Comparison of ENCODE assay signal across 9 cellular contexts in the genomic region with DNA sequence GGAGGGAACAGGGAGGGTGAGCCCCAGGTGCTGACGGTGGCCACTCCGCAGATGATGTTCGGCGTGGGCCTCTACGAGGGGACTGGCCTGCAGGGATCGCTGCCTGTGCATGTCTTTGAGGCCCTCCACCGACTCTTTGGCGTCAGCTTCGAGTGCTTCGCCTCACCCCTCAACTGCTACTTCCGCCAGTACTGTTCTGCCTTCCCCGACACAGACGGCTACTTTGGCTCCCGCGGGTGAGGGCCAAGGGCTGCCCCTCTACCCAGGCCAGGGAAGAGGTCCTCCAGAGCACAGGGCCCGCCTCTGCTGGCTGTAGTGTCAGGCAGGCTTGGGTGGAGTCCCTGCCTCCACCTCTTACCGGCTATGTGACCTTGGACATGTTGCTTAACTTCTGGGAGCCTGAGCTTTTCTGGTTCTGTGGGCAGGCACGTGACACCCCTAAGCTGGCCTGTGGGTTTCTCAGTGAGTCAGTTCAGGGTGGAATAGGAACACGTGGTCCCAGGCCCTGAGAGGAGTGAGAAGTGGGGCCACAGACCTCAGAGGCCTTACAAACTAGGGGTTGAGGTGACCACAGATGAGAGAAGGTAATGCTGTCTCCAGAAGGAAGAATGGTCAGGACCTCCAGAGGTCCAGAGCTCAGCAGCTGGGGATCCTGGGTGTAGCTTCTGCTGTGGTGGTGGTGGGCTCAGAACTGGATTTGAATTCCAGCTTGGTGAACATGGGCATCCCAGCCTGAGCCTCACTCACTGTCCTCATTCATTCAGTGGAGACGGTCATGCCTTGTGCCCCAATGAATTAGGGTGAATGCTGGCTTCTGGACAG. TPM values are rescaled to one million over a fixed set of nuclear protein-coding genes. Genes with fewer than 3 reads are reported as not detected.
A peak's percentile ranks its signal among the peaks of the same experiment; 100 is the strongest.
DNase-seq lines count a peak whose midpoint lies in the region; ATAC-seq, FAIRE-seq and TF ChIP-seq lines count a peak whose summit lies in the region.
"Had no signal": no experiment of that assay in that cellular context is flagged by ENCODE, and none has a peak within 500 bp of the region (broad histone marks: within the 10 kb centered on the region; RNA-seq: fewer than 3 reads in every experiment).

No MANE protein-coding gene starts in this region.

- H3K4me1 ChIP-seq in kidney (ENCODE audit: control insufficient read depth in 1 of 2, insufficient read depth in 1 of 2, low read depth in 1 of 2, low read length in 2 of 2) = no peaks in the 10 kb centered on the region

- peaks cover 9% of the 10 kb centered on the region for H3K4me1 Mint-ChIP-seq in activated CD4-positive, alpha-beta T cell treated with anti-CD3 and anti-CD28 coated beads, Interleukin-2, amount 10 ng/mL, durations not matched to agents 7 days and 5 days
- peaks cover 14% of the 10 kb centered on the region for H3K4me1 Mint-ChIP-seq in activated T-helper 17 cell treated with anti-CD3 and anti-CD28 coated beads, Interleukin-2, amount 50 U/mL, for 72 hours

- ATAC-seq in activated T-helper 17 cell treated with anti-CD3 and anti-CD28 coated beads, Interleukin-2, amount 50 U/mL, for 72 hours (replicated peaks) = peak; percentile 79
- no peak for ATAC-seq in HG02973 (IDR thresholded peaks at IDR 0.05; ENCODE audit: unreplicated experiment)

- H3K27ac Mint-ChIP-seq in activated CD4-positive, alpha-beta T cell treated with anti-CD3 and anti-CD28 coated beads, Interleukin-2, amount 10 ng/mL, durations not matched to agents 7 days and 5 days = peak overlapping the region; percentile 73
- peak overlapping the region; percentile 85 for H3K27ac Mint-ChIP-seq in activated T-helper 17 cell treated with anti-CD3 and anti-CD28 coated beads, Interleukin-2, amount 50 U/mL, for 72 hours

- intact Hi-C loops in kidney (cut with DNase I) = loop anchor here (10.0 kb wide), 1 partner anchor 142 kb away; no protein-coding TSS in a partner anchor

- FAIRE-seq in kidney (lab: Jason Lieb, UNC) (no peak), frontal cortex (lab: Jason Lieb, UNC) (no peak)
- FAIRE-seq: urothelium cell line had no signal

- H3K36me3 ChIP-seq in kidney (ENCODE audit: control insufficient read depth in 1 of 2, insufficient read depth in 2 of 2, low read length in 2 of 2) = peaks cover 48 to 70% of the 10 kb centered on the region in 2 donors

- H3K27ac ChIP-seq in kidney (ENCODE audit: low read depth in 2 of 2, low read length in 2 of 2) (peak overlapping the region; percentile 13 to 49), substantia nigra (ENCODE audit: low read depth, low read length, poor library complexity, severe bottlenecking) (peak overlapping the region; percentile 17)

- H3K9ac ChIP-seq in kidney (ENCODE audit: low read length in 2 of 2) = no peak overlapping the region

- POLR2A ChIA-PET in activated CD4-positive, alpha-beta T cell treated with anti-CD3 and anti-CD28 coated beads, Interleukin-2, amount 10 ng/mL, durations not matched to agents 7 days and 5 days (lab: Charles Lee) = interaction anchor here (0.9 kb wide), 1 partner anchor 12 kb away, joined by 5 read pairs; the partner anchor contains the start of gene PCIF1

- no peak overlapping the region for H3K4me3 Mint-ChIP-seq in activated CD4-positive, alpha-beta T cell treated with anti-CD3 and anti-CD28 coated beads, Interleukin-2, amount 10 ng/mL, durations not matched to agents 7 days and 5 days
- H3K4me3 Mint-ChIP-seq in activated T-helper 17 cell treated with anti-CD3 and anti-CD28 coated beads, Interleukin-2, amount 50 U/mL, for 72 hours = peak overlapping the region; percentile 60

- DNase-seq in activated CD4-positive, alpha-beta T cell treated with anti-CD3 and anti-CD28 coated beads, Interleukin-2, amount 10 ng/mL, durations not matched to agents 7 days and 5 days = peak; percentile 27
- DNase-seq in activated CD4-positive, alpha-beta T cell treated with anti-CD3 and anti-CD28 coated beads for 4 hours = no peak
- DNase-seq in kidney (peak; percentile 73), substantia nigra (lab: John Stamatoyannopoulos, UW) (peak in 7 of 49 donors; percentile 14 to 35 (median 22)), NCI-H1417 (lab: John Stamatoyannopoulos, UW) (no peak), frontal cortex (ENCODE audit: low spot score in 2 of 2) (no peak)

- no peaks in the 10 kb centered on the region for H3K9me3 ChIP-seq in kidney (ENCODE audit: control insufficient read depth in 1 of 2, low read length in 2 of 2)

- peaks cover 33% of the 10 kb centered on the region for H3K36me3 Mint-ChIP-seq in activated CD4-positive, alpha-beta T cell treated with anti-CD3 and anti-CD28 coated beads, Interleukin-2, amount 10 ng/mL, durations not matched to agents 7 days and 5 days (ENCODE audit: low read depth)
- H3K36me3 Mint-ChIP-seq in activated T-helper 17 cell treated with anti-CD3 and anti-CD28 coated beads, Interleukin-2, amount 50 U/mL, for 72 hours (ENCODE audit: low read depth) = peaks cover 86% of the 10 kb centered on the region

- CTCF ChIA-PET in activated CD4-positive, alpha-beta T cell treated with anti-CD3 and anti-CD28 coated beads, Interleukin-2, amount 10 ng/mL, durations not matched to agents 7 days and 5 days (lab: Charles Lee) = interaction anchor here (0.9 to 5.0 kb wide), 7 partner anchors 13 to 147 kb away, joined by 3 to 27 read pairs (median 4); no protein-coding TSS in a partner anchor

- TF ChIP-seq CTCF in kidney (IDR thresholded peaks at IDR 0.05; ENCODE audit: borderline replicate concordance, extremely low read depth, insufficient read depth) = no peak

- no peaks in the 10 kb centered on the region for H3K27me3 Mint-ChIP-seq in activated CD4-positive, alpha-beta T cell treated with anti-CD3 and anti-CD28 coated beads, Interleukin-2, amount 10 ng/mL, durations not matched to agents 7 days and 5 days
- H3K27me3 Mint-ChIP-seq in activated T-helper 17 cell treated with anti-CD3 and anti-CD28 coated beads, Interleukin-2, amount 50 U/mL, for 72 hours = no peaks in the 10 kb centered on the region

- H3K9me3 Mint-ChIP-seq in activated CD4-positive, alpha-beta T cell treated with anti-CD3 and anti-CD28 coated beads, Interleukin-2, amount 10 ng/mL, durations not matched to agents 7 days and 5 days = no peaks in the 10 kb centered on the region
- H3K9me3 Mint-ChIP-seq in activated T-helper 17 cell treated with anti-CD3 and anti-CD28 coated beads, Interleukin-2, amount 50 U/mL, for 72 hours = no peaks in the 10 kb centered on the region

- no peak overlapping the region for H3K4me3 ChIP-seq in kidney (ENCODE audit: low read length in 2 of 2)

RNA-seq across cellular contexts. Expression of gene PCIF1, which starts 11.9 kb away (rescaled TPM):
- 10 to 100 TPM; 44.0 to 44.6 TPM for total RNA-seq in activated CD4-positive, alpha-beta T cell treated with anti-CD3 and anti-CD28 coated beads, Interleukin-2, amount 10 ng/mL, durations not matched to agents 7 days and 5 days
- 10 to 100 TPM; 33.1 to 34.3 TPM for total RNA-seq in activated T-helper 17 cell treated with anti-CD3 and anti-CD28 coated beads, Interleukin-2, amount 50 U/mL, for 72 hours
- total RNA-seq in kidney (43.1 TPM), frontal cortex (9.0 TPM)
- polyA plus RNA-seq in kidney (ENCODE audit: insufficient read depth, low read depth, low replicate concordance) = 27.4 TPM

RNA-seq across cellular contexts. Expression of gene ZNF335, which starts 25.6 kb away (rescaled TPM):
- total RNA-seq in activated CD4-positive, alpha-beta T cell treated with anti-CD3 and anti-CD28 coated beads, Interleukin-2, amount 10 ng/mL, durations not matched to agents 7 days and 5 days = 10 to 100 TPM; 40.4 to 41.2 TPM
- 10 to 100 TPM; 46.0 to 53.9 TPM for total RNA-seq in activated T-helper 17 cell treated with anti-CD3 and anti-CD28 coated beads, Interleukin-2, amount 50 U/mL, for 72 hours
- 22.3 TPM for total RNA-seq in kidney
- 5.7 TPM for polyA plus RNA-seq in kidney (ENCODE audit: insufficient read depth, low read depth, low replicate concordance)
- 12.6 TPM for total RNA-seq in frontal cortex

RNA-seq across cellular contexts. Expression of gene PLTP, which starts 34.4 kb away (rescaled TPM):
- total RNA-seq in activated CD4-positive, alpha-beta T cell treated with anti-CD3 and anti-CD28 coated beads, Interleukin-2, amount 10 ng/mL, durations not matched to agents 7 days and 5 days = under 1 TPM; 0.81 to 0.82 TPM
- 10 to 100 TPM in 1 of 2 donors, 1 to 10 TPM in 1; 6.6 to 12.1 TPM for total RNA-seq in activated T-helper 17 cell treated with anti-CD3 and anti-CD28 coated beads, Interleukin-2, amount 50 U/mL, for 72 hours
- total RNA-seq in kidney (345 TPM), frontal cortex (19.2 TPM)
- 790 TPM for polyA plus RNA-seq in kidney (ENCODE audit: insufficient read depth, low read depth, low replicate concordance)

RNA-seq across cellular contexts. Expression of gene CTSA, which starts 55.2 kb away (rescaled TPM):
- 10 to 100 TPM; 64.9 to 76.3 TPM for total RNA-seq in activated CD4-positive, alpha-beta T cell treated with anti-CD3 and anti-CD28 coated beads, Interleukin-2, amount 10 ng/mL, durations not matched to agents 7 days and 5 days
- total RNA-seq in activated T-helper 17 cell treated with anti-CD3 and anti-CD28 coated beads, Interleukin-2, amount 50 U/mL, for 72 hours = 100 to 1,000 TPM; 117 to 152 TPM
- total RNA-seq in kidney (180 TPM), frontal cortex (14.7 TPM)
- polyA plus RNA-seq in kidney (ENCODE audit: insufficient read depth, low read depth, low replicate concordance) = 408 TPM

RNA-seq across cellular contexts. Expression of gene NEURL2, which starts 55.4 kb away (rescaled TPM):
- 1 to 10 TPM; 2.6 TPM for total RNA-seq in activated CD4-positive, alpha-beta T cell treated with anti-CD3 and anti-CD28 coated beads, Interleukin-2, amount 10 ng/mL, durations not matched to agents 7 days and 5 days
- 1 to 10 TPM; 1.7 to 2.1 TPM for total RNA-seq in activated T-helper 17 cell treated with anti-CD3 and anti-CD28 coated beads, Interleukin-2, amount 50 U/mL, for 72 hours
- 27.5 TPM for total RNA-seq in kidney
- 37.3 TPM for polyA plus RNA-seq in kidney (ENCODE audit: insufficient read depth, low read depth, low replicate concordance)
- 3.3 TPM for total RNA-seq in frontal cortex

Comparison
In these comparisons a context has a peak if more than half of its experiments do, and no peak if none do; other contexts are left out.
1. DNase-seq: peak in activated CD4-positive, alpha-beta T cell treated with anti-CD3 and anti-CD28 coated beads, Interleukin-2, amount 10 ng/mL, durations not matched to agents 7 days and 5 days (single experiment) and kidney (single experiment); none in activated CD4-positive, alpha-beta T cell treated with anti-CD3 and anti-CD28 coated beads for 4 hours (0 of 2), NCI-H1417 (0 of 3) and frontal cortex (0 of 2).
2. RNA of gene PLTP, which starts 34.4 kb away (total RNA-seq): 345 TPM in kidney (single experiment); 19.2 TPM in frontal cortex (single experiment), 6.6 to 12.1 TPM in activated T-helper 17 cell treated with anti-CD3 and anti-CD28 coated beads, Interleukin-2, amount 50 U/mL, for 72 hours and 0.81 to 0.82 TPM in activated CD4-positive, alpha-beta T cell treated with anti-CD3 and anti-CD28 coated beads, Interleukin-2, amount 10 ng/mL, durations not matched to agents 7 days and 5 days; every median in the first group is over 10 times any median in the second.